ENCODE assay signal across 9 cellular contexts in genomic region chr12:6199211-6199530, GRCh38. TPM values are rescaled to one million over a fixed set of nuclear protein-coding genes. Genes with fewer than 3 reads are reported as not detected.
DNase-seq lines count a peak whose midpoint lies in the region; ATAC-seq and TF ChIP-seq lines count a peak whose summit lies in the region.
"Had no signal": no experiment of that assay in that cellular context is flagged by ENCODE, and none has a peak within 500 bp of the region (broad histone marks: within the 10 kb centered on the region; RNA-seq: fewer than 3 reads in every experiment).

No MANE protein-coding gene starts in this region.

- peaks cover 16% of the 10 kb centered on the region for H3K4me1 Mint-ChIP-seq in CD4-positive, alpha-beta T cell (ENCODE audit: low read depth)

- H3K27ac ChIP-seq in CD4-positive, alpha-beta T cell (ENCODE audit: low read depth, low read length), result no peak overlapping the region
- peak overlapping the region; percentile 94 for H3K27ac ChIP-seq in SJSA1
- H3K27ac ChIP-seq in fibroblast of lung (ENCODE audit: insufficient read depth, low read length), result no peak overlapping the region
- H3K27ac ChIP-seq in prostate gland, result peak overlapping the region; percentile 98

- CTCF ChIA-PET in CD4-positive, alpha-beta T cell (lab: Charles Lee), result interaction anchor here (1.0 kb wide), 1 partner anchor 80 kb away, joined by 3 read pairs; no protein-coding TSS in a partner anchor

- no peaks in the 10 kb centered on the region for H4K20me1 ChIP-seq in fibroblast of lung (ENCODE audit: control insufficient read depth, extremely low read depth, insufficient read depth, low read length)

- H3K4me2 ChIP-seq in fibroblast of lung (ENCODE audit: extremely low read depth, insufficient read depth, low read length), result peak overlapping the region; percentile 89

- H2AFZ ChIP-seq in fibroblast of lung (ENCODE audit: low read length), result no peak overlapping the region

- intact Hi-C loops in CD4-positive, alpha-beta T cell (cut with DNase I, micrococcal nuclease), result loop anchor here in 1 of 2 experiments (5.0 kb wide), 1 partner anchor 33 kb away; no protein-coding TSS in a partner anchor
- intact Hi-C loops in prostate gland (cut with DNase I), result loop anchor here (5.0 kb wide), 1 partner anchor 137 kb away; no protein-coding TSS in a partner anchor
- intact Hi-C loops in lower leg skin (cut with DNase I; ENCODE audit: low total_unique reads), result no loop called here

- H3K36me3 ChIP-seq in SJSA1, result peaks cover 36% of the 10 kb centered on the region
- H3K36me3 ChIP-seq in fibroblast of lung (ENCODE audit: control insufficient read depth, insufficient read depth, low read length), result no peaks in the 10 kb centered on the region
- no peaks in the 10 kb centered on the region for H3K36me3 ChIP-seq in prostate gland

- no peak for DNase-seq in CD4-positive, alpha-beta T cell
- DNase-seq in SJSA1 (ENCODE audit: low read depth in 1 of 2, low spot score in 2 of 2) (peak in 1 of 2 experiments; percentile 57), fibroblast of lung (ENCODE audit: low read depth in 2 of 2) (no peak), prostate gland (ENCODE audit: low spot score) (no peak), lower leg skin (ENCODE audit: low spot score in 2 of 2) (no peak), dedifferentiated amniotic fluid mesenchymal stem cell (ENCODE audit: extremely low spot score) (no peak)
- no peak for DNase-seq in activated effector memory CD4-positive, alpha-beta T cell treated with Interleukin-2 at 50 U/mL for 16 hours
- DNase-seq: NCI-H748 treated with DMSO at 0.1 percent for 48 hours had no signal

- no peak for ATAC-seq in CD4-positive, alpha-beta T cell (ENCODE audit: poor library complexity)
- ATAC-seq in HG03439 (IDR thresholded peaks at IDR 0.05; ENCODE audit: unreplicated experiment), result no peak

- H3K9me3 ChIP-seq in CD4-positive, alpha-beta T cell (ENCODE audit: control insufficient read depth, low read length), result no peaks in the 10 kb centered on the region
- H3K9me3 ChIP-seq in SJSA1 (replicated peaks) (no peaks in the 10 kb centered on the region), fibroblast of lung (ENCODE audit: control insufficient read depth, insufficient read depth, low read depth, low read length) (no peaks in the 10 kb centered on the region), prostate gland (no peaks in the 10 kb centered on the region)

- peaks cover 38% of the 10 kb centered on the region for H3K27me3 ChIP-seq in CD4-positive, alpha-beta T cell (ENCODE audit: control insufficient read depth, insufficient read depth, low read length)
- H3K27me3 ChIP-seq in SJSA1 (replicated peaks) (no peaks in the 10 kb centered on the region), fibroblast of lung (ENCODE audit: control insufficient read depth, insufficient read depth, low read length) (no peaks in the 10 kb centered on the region), prostate gland (replicated peaks; ENCODE audit: insufficient read depth) (no peaks in the 10 kb centered on the region)

- H3K79me2 ChIP-seq in fibroblast of lung (ENCODE audit: control insufficient read depth, insufficient read depth, low read length), result peaks cover 36% of the 10 kb centered on the region

- H3K9ac ChIP-seq in fibroblast of lung (ENCODE audit: insufficient read depth, low read length), result peak overlapping the region; percentile 58

- POLR2A ChIA-PET in CD4-positive, alpha-beta T cell (lab: Charles Lee), result no interaction called here

- no peak overlapping the region for H3K27ac Mint-ChIP-seq in CD4-positive, alpha-beta T cell

- H3K4me3 ChIP-seq in SJSA1 (peak overlapping the region; percentile 90), fibroblast of lung (replicated peaks in 1 of 4; ENCODE audit: control extremely low read depth in 1 of 4, insufficient read depth in 1 of 4, low read depth in 3 of 4, low read length in 4 of 4) (peak overlapping the region in 3 of 4 experiments; percentile 41 to 65 (median 43)), prostate gland (peak overlapping the region; percentile 98 to 99), lower leg skin (ENCODE audit: low read depth, poor library complexity, severe bottlenecking) (no peak overlapping the region)

- H3K9me3 Mint-ChIP-seq in CD4-positive, alpha-beta T cell, result no peaks in the 10 kb centered on the region

- H3K36me3 Mint-ChIP-seq in CD4-positive, alpha-beta T cell (ENCODE audit: low read depth), result no peaks in the 10 kb centered on the region

- peaks cover 32% of the 10 kb centered on the region for H3K27me3 Mint-ChIP-seq in CD4-positive, alpha-beta T cell

- peaks cover 64% of the 10 kb centered on the region for H3K4me1 ChIP-seq in SJSA1 (replicated peaks)
- peaks cover 4% of the 10 kb centered on the region for H3K4me1 ChIP-seq in fibroblast of lung (ENCODE audit: control insufficient read depth, extremely low read depth, insufficient read depth, low read length)
- peaks cover 39% of the 10 kb centered on the region for H3K4me1 ChIP-seq in prostate gland (replicated peaks)

- no peak for TF ChIP-seq POLR2A in prostate gland (IDR thresholded peaks at IDR 0.05)
- no peak for TF ChIP-seq POLR2A in lower leg skin (IDR thresholded peaks at IDR 0.05)

- no peak for TF ChIP-seq CTCF in CD4-positive, alpha-beta T cell (IDR thresholded peaks at IDR 0.05)
- TF ChIP-seq CTCF in fibroblast of lung (conservative IDR thresholded peaks at IDR 0.05 in 1 of 2, IDR thresholded peaks at IDR 0.05 in 1 of 2; ENCODE audit: low read depth in 1 of 2, low read length in 2 of 2), result no peak
- TF ChIP-seq CTCF in prostate gland (IDR thresholded peaks at IDR 0.05), result no peak
- no peak for TF ChIP-seq CTCF in lower leg skin (IDR thresholded peaks at IDR 0.05)

- H3K4me3 Mint-ChIP-seq in CD4-positive, alpha-beta T cell, result peak overlapping the region; percentile 27

- 26% methylated on average over 9 of the region's 9 CpGs for WGBS in prostate gland
- WGBS in lower leg skin, 2 donors, result 28 to 29% methylated on average over 9 of the region's 9 CpGs

RNA-seq across cellular contexts. Expression of gene CD9, which starts 1.0 kb away (rescaled TPM):
- under 1 TPM; 0.36 to 0.66 TPM for total RNA-seq in CD4-positive, alpha-beta T cell
- 279 and 304 TPM in 2 replicates for total RNA-seq in SJSA1 (2014; rRNA removed; shearing (Covaris generic))
- total RNA-seq in fibroblast of lung (266 and 856 TPM in 2 replicates), prostate gland (100 to 1,000 TPM; 198 to 845 TPM), lower leg skin (100 to 1,000 TPM; 378 to 494 (median 412) TPM)
- 520 and 1,081 TPM in 2 replicates for polyA plus RNA-seq in fibroblast of lung
- polyA plus RNA-seq in fibroblast of lung (2012), result 290 and 636 TPM in 2 replicates
- 150 and 262 TPM in 2 replicates for polyA minus RNA-seq in fibroblast of lung (ENCODE audit: low replicate concordance)

Comparison
In these comparisons a context has a peak if more than half of its experiments do, and no peak if none do; other contexts are left out.
1. H3K27ac ChIP-seq: peak in SJSA1 (single experiment) and prostate gland (2 of 2); none in CD4-positive, alpha-beta T cell (single experiment) and fibroblast of lung (single experiment).
2. RNA of gene CD9, which starts 1.0 kb away (total RNA-seq): 266 to 856 TPM in fibroblast of lung, 198 to 845 TPM in prostate gland, 378 to 494 TPM in lower leg skin and 279 to 304 TPM in SJSA1; 0.36 to 0.66 TPM in CD4-positive, alpha-beta T cell; every median in the first group is over 100 times any median in the second.